In genomic region chr1:176559474-176560390, GRCh38 we compare ENCODE assay signal across 8 cellular contexts.
DNase-seq lines count a peak whose midpoint lies in the region; ATAC-seq and TF ChIP-seq lines count a peak whose summit lies in the region.

No MANE protein-coding gene starts in this region.

- H3K4me1 ChIP-seq in Peyer's patch (no peaks in the 10 kb centered on the region), liver (ENCODE audit: control insufficient read depth in 4 of 4, insufficient read depth in 4 of 4, low read length in 3 of 4) (peaks cover 0 to 24% (median 12%) of the 10 kb centered on the region in 4 donors), upper lobe of right lung (no peaks in the 10 kb centered on the region)

- H3K36me3 ChIP-seq in Peyer's patch (no peaks in the 10 kb centered on the region), liver (ENCODE audit: control insufficient read depth in 4 of 4, insufficient read depth in 3 of 4, low read depth in 1 of 4, low read length in 3 of 4) (no peaks in the 10 kb centered on the region), upper lobe of right lung (no peaks in the 10 kb centered on the region)

- TF ChIP-seq CTCF in GM20000 (IDR thresholded peaks at IDR 0.05; ENCODE audit: extremely low read depth, missing control alignments) (peak; percentile 63), Peyer's patch (IDR thresholded peaks at IDR 0.05) (peak in 4 of 6 experiments; percentile 50 to 59 (median 55)), liver (IDR thresholded peaks at IDR 0.05; ENCODE audit: low read depth, low read length, missing input control) (peak; percentile 76), upper lobe of right lung (IDR thresholded peaks at IDR 0.05) (peak; percentile 82)

- TF ChIP-seq RAD21 in Ishikawa (IDR thresholded peaks at IDR 0.05; ENCODE audit: low read depth) (peak; percentile 83), liver (IDR thresholded peaks at IDR 0.05) (peak; percentile 97 to 99)

- H3K4me3 ChIP-seq in Peyer's patch (no peak overlapping the region), liver (ENCODE audit: low read depth in 1 of 3, low read length in 3 of 3) (no peak overlapping the region), upper lobe of right lung (no peak overlapping the region)

- H3K27ac ChIP-seq in Peyer's patch = no peak overlapping the region
- no peak overlapping the region for H3K27ac ChIP-seq in liver (ENCODE audit: low read depth in 1 of 2, low read length in 2 of 2)
- no peak overlapping the region for H3K27ac ChIP-seq in upper lobe of right lung

- ATAC-seq in upper lobe of right lung = peak; percentile 89

- no peaks in the 10 kb centered on the region for H3K9me3 ChIP-seq in Peyer's patch
- H3K9me3 ChIP-seq in liver (ENCODE audit: control insufficient read depth in 4 of 4, low read length in 3 of 4) = no peaks in the 10 kb centered on the region
- no peaks in the 10 kb centered on the region for H3K9me3 ChIP-seq in upper lobe of right lung

- H3K27me3 ChIP-seq in Peyer's patch (no peaks in the 10 kb centered on the region), liver (ENCODE audit: control insufficient read depth in 4 of 4, insufficient read depth in 4 of 4, low read length in 3 of 4) (no peaks in the 10 kb centered on the region), upper lobe of right lung (no peaks in the 10 kb centered on the region)

- 30% methylated on average over 10 of the region's 10 CpGs for WGBS in liver

- DNase-seq in NCI-H1436 (lab: John Stamatoyannopoulos, UW) = peak; percentile 23
- no peak for DNase-seq in NCI-H1436 treated with DMSO at 0.1 percent for 48 hours (lab: John Stamatoyannopoulos, UW)
- DNase-seq in GM20000 (ENCODE audit: low spot score) = peak; percentile 56
- no peak for DNase-seq in Peyer's patch
- peak; percentile 73 for DNase-seq in dedifferentiated amniotic fluid mesenchymal stem cell (ENCODE audit: extremely low spot score)
- DNase-seq in upper lobe of right lung = no peak

- no peak overlapping the region for H3K9ac ChIP-seq in liver (ENCODE audit: low read depth in 1 of 2, low read length in 2 of 2)

- no peak for TF ChIP-seq EP300 in Ishikawa (IDR thresholded peaks at IDR 0.05; ENCODE audit: borderline replicate concordance)

- no peak for TF ChIP-seq POLR2A in Peyer's patch (IDR thresholded peaks at IDR 0.05)

- intact Hi-C loops in upper lobe of right lung (cut with DNase I) = loop anchor here (10.0 kb wide), 1 partner anchor 285 kb away; no protein-coding TSS in a partner anchor

TF ChIP-seq in Ishikawa, 13 proteins besides CTCF, POLR2A, EP300 and RAD21:
- no peak for TF ChIP-seq TEAD4 (IDR thresholded peaks at IDR 0.05)

TF ChIP-seq in liver, 16 proteins besides CTCF, POLR2A, EP300 and RAD21:
- TF ChIP-seq RXRA (IDR thresholded peaks at IDR 0.05) (peak in 1 of 2 donors; percentile 29), EGR1 (IDR thresholded peaks at IDR 0.05; ENCODE audit: low read depth in 2 of 2) (no peak), HNF4A (conservative IDR thresholded peaks at IDR 0.05) (peak; percentile 13 to 50), YY1 (IDR thresholded peaks at IDR 0.05) (no peak), SP1 (IDR thresholded peaks at IDR 0.05) (no peak)
TF ChIP-seq in liver: peak in this region for 2.

Comparison
In these comparisons a context has a peak if more than half of its experiments do, and no peak if none do; other contexts are left out.
1. DNase-seq: peak in NCI-H1436 (single experiment), GM20000 (single experiment) and dedifferentiated amniotic fluid mesenchymal stem cell (single experiment); none in NCI-H1436 treated with DMSO at 0.1 percent for 48 hours (single experiment), Peyer's patch (0 of 3) and upper lobe of right lung (single experiment).
2. Peak in every context shown above with its lines, with median percentiles within 50 percentile points of each other: CTCF ChIP-seq.